26 cellular contexts compared by ENCODE assay signal in the genomic region with DNA sequence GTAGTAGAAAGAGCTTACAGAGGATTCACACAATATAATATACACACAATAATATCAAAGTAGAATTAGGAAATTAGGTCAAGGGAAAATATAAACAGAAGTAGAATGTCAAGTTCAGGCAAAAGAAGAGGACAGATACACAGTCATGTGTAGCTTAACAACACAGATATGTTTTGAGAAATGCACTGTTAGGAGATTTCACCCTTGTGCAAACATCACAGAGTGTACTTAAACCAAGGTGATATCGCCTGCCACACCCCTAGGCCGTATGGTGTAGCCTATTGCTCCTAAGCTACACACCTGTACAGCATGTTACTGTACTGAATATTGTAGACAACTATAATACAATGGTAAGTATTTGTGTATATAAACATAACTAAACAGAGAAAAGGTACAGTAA.
DNase-seq lines count a peak whose midpoint lies in the region; ATAC-seq and TF ChIP-seq lines count a peak whose summit lies in the region.
"Had no signal": no experiment of that assay in that cellular context is flagged by ENCODE, and none has a peak within 500 bp of the region (broad histone marks: within the 10 kb centered on the region; RNA-seq: fewer than 3 reads in every experiment).

No MANE protein-coding gene starts in this region.

- TF ChIP-seq RAD21 in SK-N-SH (IDR thresholded peaks at IDR 0.05; ENCODE audit: low read length), result no peak

- H3K4me1 Mint-ChIP-seq in chondrocyte (ENCODE audit: low read depth), result peaks cover 52% of the 10 kb centered on the region
- H3K4me1 Mint-ChIP-seq: activated CD8-positive, alpha-beta memory T cell treated with anti-CD3 and anti-CD28 coated beads, Interleukin-2, amount 10 ng/mL, durations not matched to agents 7 days and 5 days; activated naive CD4-positive, alpha-beta T cell treated with anti-CD3 and anti-CD28 coated beads, Interleukin-2, amount 50 U/mL, for 24 hours; GM23338; natural killer cell had no signal

- CTCF ChIA-PET in SK-N-SH (lab: Yijun Ruan, JAX), result no interaction called here

- TF ChIP-seq CTCF in SK-N-SH (IDR thresholded peaks at IDR 0.05) (no peak), chondrocyte (IDR thresholded peaks at IDR 0.05) (no peak), mucosa of descending colon (IDR thresholded peaks at IDR 0.05) (no peak), upper lobe of right lung (IDR thresholded peaks at IDR 0.05) (no peak)

- H3F3A ChIP-seq in SK-N-SH (replicated peaks; ENCODE audit: insufficient read depth), result peaks cover 14% of the 10 kb centered on the region

- TF ChIP-seq EP300 in SK-N-SH (IDR thresholded peaks at IDR 0.05; ENCODE audit: borderline replicate concordance in 1 of 2, low read depth in 1 of 2, low read length in 1 of 2), result no peak

- H4K20me1 ChIP-seq in SK-N-SH (ENCODE audit: insufficient read depth), result no peaks in the 10 kb centered on the region

- H3K27ac Mint-ChIP-seq in chondrocyte (ENCODE audit: unreplicated experiment), result peak overlapping the region; percentile 60
- H3K27ac Mint-ChIP-seq: activated CD8-positive, alpha-beta memory T cell treated with anti-CD3 and anti-CD28 coated beads, Interleukin-2, amount 10 ng/mL, durations not matched to agents 7 days and 5 days; activated naive CD4-positive, alpha-beta T cell treated with anti-CD3 and anti-CD28 coated beads, Interleukin-2, amount 50 U/mL, for 24 hours; CD4-positive, alpha-beta T cell; GM23338; natural killer cell had no signal

- no peaks in the 10 kb centered on the region for H3K27me3 Mint-ChIP-seq in chondrocyte (ENCODE audit: low read depth)
- H3K27me3 Mint-ChIP-seq: activated CD8-positive, alpha-beta memory T cell treated with anti-CD3 and anti-CD28 coated beads, Interleukin-2, amount 10 ng/mL, durations not matched to agents 7 days and 5 days; activated naive CD4-positive, alpha-beta T cell treated with anti-CD3 and anti-CD28 coated beads, Interleukin-2, amount 50 U/mL, for 24 hours; CD4-positive, alpha-beta T cell had no signal

- peaks cover 26% of the 10 kb centered on the region for H3K9me3 Mint-ChIP-seq in chondrocyte (ENCODE audit: low read depth)

- peaks cover 3% of the 10 kb centered on the region for H3K36me3 Mint-ChIP-seq in chondrocyte (ENCODE audit: low read depth)
- H3K36me3 Mint-ChIP-seq: activated CD8-positive, alpha-beta memory T cell treated with anti-CD3 and anti-CD28 coated beads, Interleukin-2, amount 10 ng/mL, durations not matched to agents 7 days and 5 days; activated naive CD4-positive, alpha-beta T cell treated with anti-CD3 and anti-CD28 coated beads, Interleukin-2, amount 50 U/mL, for 24 hours; natural killer cell had no signal

- H3K79me2 ChIP-seq in SK-N-SH (ENCODE audit: insufficient read depth), result no peaks in the 10 kb centered on the region

- H3K27me3 ChIP-seq in SK-N-SH (ENCODE audit: insufficient read depth) (no peaks in the 10 kb centered on the region), upper lobe of right lung (no peaks in the 10 kb centered on the region)
- H3K27me3 ChIP-seq: right atrium auricular region, tibial nerve had no signal

- peaks cover 8 to 29% of the 10 kb centered on the region in 2 experiments for H3K4me1 ChIP-seq in SK-N-SH (ENCODE audit: control insufficient read depth in 1 of 2, insufficient read depth in 2 of 2, low read depth in 1 of 2, low read length in 1 of 2)
- H3K4me1 ChIP-seq in mucosa of descending colon (ENCODE audit: low read depth), result peaks cover 17% of the 10 kb centered on the region
- no peaks in the 10 kb centered on the region for H3K4me1 ChIP-seq in upper lobe of right lung
- H3K4me1 ChIP-seq: left ventricle myocardium inferior, right atrium auricular region, tibial nerve had no signal

- peak overlapping the region; percentile 78; the same call in 1 of the 2 replicates for H2AFZ ChIP-seq in SK-N-SH (ENCODE audit: low read depth)

- H3K4me2 ChIP-seq in SK-N-SH, result peak overlapping the region; percentile 27; the same call in 1 of the 2 replicates
- H3K4me2 ChIP-seq: GM23338 had no signal

- POLR2A ChIA-PET in SK-N-SH (lab: Yijun Ruan, JAX), result no interaction called here

- DNase-seq in SK-N-SH (no peak), chondrocyte (ENCODE audit: low spot score) (no peak), mucosa of descending colon (peak; percentile 52 to 78 (median 60)), upper lobe of right lung (no peak), globus pallidus (ENCODE audit: low spot score) (no peak)
- DNase-seq in activated CD4-positive, alpha-beta T cell treated with anti-CD3 and anti-CD28 coated beads for 4 hours, result no peak
- DNase-seq: activated CD4-positive, alpha-beta T cell treated with anti-CD3 and anti-CD28 coated beads, Interleukin-2, amount 50 U/mL, for 1 hour; activated CD8-positive, alpha-beta memory T cell treated with anti-CD3 and anti-CD28 coated beads, Interleukin-2, amount 10 ng/mL, durations not matched to agents 7 days and 5 days; CD4-positive, alpha-beta T cell; central memory CD4-positive, alpha-beta T cell; DMS153; GDM1; left ventricle myocardium inferior; natural killer cell; NCI-H1694 treated with DMSO at 0.1 percent for 48 hours; NCI-H69; stimulated activated CD4-positive, alpha-beta T cell treated with anti-CD3 and anti-CD28 coated beads, Interleukin-4, amount 100 ng/mL, for 1 hour; stimulated activated naive CD8-positive, alpha-beta T cell treated with anti-CD3 and anti-CD28 coated beads, Interleukin-15, Interleukin-2, amounts not matched to agents 100 U/mL and 50 U/mL, for 24 hours; WERI-Rb-1 had no signal

- H3K9me2 ChIP-seq in SK-N-SH, result no peaks in the 10 kb centered on the region

- H3K4me3 Mint-ChIP-seq in chondrocyte (ENCODE audit: unreplicated experiment), result no peak overlapping the region
- H3K4me3 Mint-ChIP-seq: activated CD8-positive, alpha-beta memory T cell treated with anti-CD3 and anti-CD28 coated beads, Interleukin-2, amount 10 ng/mL, durations not matched to agents 7 days and 5 days; activated naive CD4-positive, alpha-beta T cell treated with anti-CD3 and anti-CD28 coated beads, Interleukin-2, amount 50 U/mL, for 24 hours; CD4-positive, alpha-beta T cell; GM23338; natural killer cell had no signal

- H3K36me3 ChIP-seq in SK-N-SH (replicated peaks in 1 of 2; ENCODE audit: control insufficient read depth in 1 of 2, insufficient read depth in 2 of 2, low read length in 1 of 2) (no peaks in the 10 kb centered on the region), mucosa of descending colon (ENCODE audit: low read depth) (no peaks in the 10 kb centered on the region), upper lobe of right lung (no peaks in the 10 kb centered on the region)
- H3K36me3 ChIP-seq: left ventricle myocardium inferior, right atrium auricular region, tibial nerve, WERI-Rb-1 had no signal

- intact Hi-C loops in mucosa of descending colon (cut with DNase I, micrococcal nuclease) (no loop called here), upper lobe of right lung (cut with DNase I) (no loop called here)

- H3K4me3 ChIP-seq in SK-N-SH (ENCODE audit: low read depth in 2 of 2, low read length in 1 of 2) (no peak overlapping the region), mucosa of descending colon (no peak overlapping the region), upper lobe of right lung (no peak overlapping the region)
- H3K4me3 ChIP-seq: GM23338, left ventricle myocardium inferior, right atrium auricular region, tibial nerve had no signal

- no peak overlapping the region for H3K9ac ChIP-seq in SK-N-SH

- H3K27ac ChIP-seq in SK-N-SH (ENCODE audit: low read depth in 2 of 2, low read length in 1 of 2), result peak overlapping the region in 1 of 2 experiments; percentile 66; a peak in 2 of 4 replicates
- no peak overlapping the region for H3K27ac ChIP-seq in upper lobe of right lung
- H3K27ac ChIP-seq: 22Rv1, left ventricle myocardium inferior, right atrium auricular region, tibial nerve, WERI-Rb-1 had no signal

- whole genome bisulfite sequencing in SK-N-SH (ENCODE audit: low lambda C conversion rate), result 100% methylated on average over 2 of the region's 2 CpGs

- ATAC-seq in SK-N-SH treated with all-trans-retinoic acid at 6 μM for 48 hours (no peak), mucosa of descending colon (peak; percentile 99), upper lobe of right lung (peak; percentile 75), HG03196 (IDR thresholded peaks at IDR 0.05; ENCODE audit: unreplicated experiment) (no peak)
- ATAC-seq: activated CD8-positive, alpha-beta memory T cell treated with anti-CD3 and anti-CD28 coated beads, Interleukin-2, amount 10 ng/mL, durations not matched to agents 7 days and 5 days; GM23338; natural killer cell; stimulated activated naive CD8-positive, alpha-beta T cell treated with anti-CD3 and anti-CD28 coated beads, Interleukin-15, Interleukin-2, amounts not matched to agents 100 U/mL and 50 U/mL, for 24 hours had no signal

- H3K9me3 ChIP-seq in SK-N-SH (no peaks in the 10 kb centered on the region), mucosa of descending colon (no peaks in the 10 kb centered on the region), upper lobe of right lung (no peaks in the 10 kb centered on the region)
- H3K9me3 ChIP-seq: right atrium auricular region, tibial nerve had no signal

TF ChIP-seq in SK-N-SH, 30 proteins besides CTCF, POLR2A, EP300 and RAD21 (continues in another document):
- TF ChIP-seq MEF2A (IDR thresholded peaks at IDR 0.05; ENCODE audit: borderline replicate concordance, low read depth), result no peak
- no peak for TF ChIP-seq RFX5 (IDR thresholded peaks at IDR 0.05; ENCODE audit: low read length)
- no peak for TF ChIP-seq CHD2 (IDR thresholded peaks at IDR 0.05; ENCODE audit: low read length, partially characterized antibody)
- TF ChIP-seq POLR2AphosphoS5 (IDR thresholded peaks at IDR 0.05; ENCODE audit: low read depth, low read length), result no peak
- TF ChIP-seq RXRA (IDR thresholded peaks at IDR 0.05; ENCODE audit: borderline replicate concordance, low read depth), result no peak
- TF ChIP-seq GABPA (IDR thresholded peaks at IDR 0.05; ENCODE audit: low read depth), result no peak
- TF ChIP-seq NFIC (IDR thresholded peaks at IDR 0.05; ENCODE audit: borderline replicate concordance), result no peak
- TF ChIP-seq SMC3 (IDR thresholded peaks at IDR 0.05; ENCODE audit: low read depth, low read length), result no peak
- TF ChIP-seq EZH2phosphoT487 (IDR thresholded peaks at IDR 0.05; ENCODE audit: borderline replicate concordance, low read depth), result no peak

TF ChIP-seq in SK-N-SH treated with all-trans-retinoic acid at 6 μM for 48 hours, 23 proteins besides CTCF, POLR2A, EP300 and RAD21 (continues in another document):
- TF ChIP-seq GLIS3 (CRISPR knock-in tag; IDR thresholded peaks at IDR 0.05) (no peak), CREB5 (CRISPR knock-in tag; IDR thresholded peaks at IDR 0.05; ENCODE audit: low read depth) (no peak), ESRRG (CRISPR knock-in tag; IDR thresholded peaks at IDR 0.05) (no peak), SNAI2 (CRISPR knock-in tag; IDR thresholded peaks at IDR 0.05) (no peak)

Comparison
In these comparisons a context has a peak if more than half of its experiments do, and no peak if none do; other contexts are left out.
1. DNase-seq: peak in mucosa of descending colon (3 of 3); none in SK-N-SH (single experiment), chondrocyte (single experiment), upper lobe of right lung (single experiment), globus pallidus (single experiment) and activated CD4-positive, alpha-beta T cell treated with anti-CD3 and anti-CD28 coated beads for 4 hours (0 of 2).
2. ATAC-seq: peak in mucosa of descending colon (single experiment) and upper lobe of right lung (single experiment); none in SK-N-SH treated with all-trans-retinoic acid at 6 μM for 48 hours (single experiment) and HG03196 (single experiment).